10 cellular contexts compared by ENCODE assay signal in the genomic region with DNA sequence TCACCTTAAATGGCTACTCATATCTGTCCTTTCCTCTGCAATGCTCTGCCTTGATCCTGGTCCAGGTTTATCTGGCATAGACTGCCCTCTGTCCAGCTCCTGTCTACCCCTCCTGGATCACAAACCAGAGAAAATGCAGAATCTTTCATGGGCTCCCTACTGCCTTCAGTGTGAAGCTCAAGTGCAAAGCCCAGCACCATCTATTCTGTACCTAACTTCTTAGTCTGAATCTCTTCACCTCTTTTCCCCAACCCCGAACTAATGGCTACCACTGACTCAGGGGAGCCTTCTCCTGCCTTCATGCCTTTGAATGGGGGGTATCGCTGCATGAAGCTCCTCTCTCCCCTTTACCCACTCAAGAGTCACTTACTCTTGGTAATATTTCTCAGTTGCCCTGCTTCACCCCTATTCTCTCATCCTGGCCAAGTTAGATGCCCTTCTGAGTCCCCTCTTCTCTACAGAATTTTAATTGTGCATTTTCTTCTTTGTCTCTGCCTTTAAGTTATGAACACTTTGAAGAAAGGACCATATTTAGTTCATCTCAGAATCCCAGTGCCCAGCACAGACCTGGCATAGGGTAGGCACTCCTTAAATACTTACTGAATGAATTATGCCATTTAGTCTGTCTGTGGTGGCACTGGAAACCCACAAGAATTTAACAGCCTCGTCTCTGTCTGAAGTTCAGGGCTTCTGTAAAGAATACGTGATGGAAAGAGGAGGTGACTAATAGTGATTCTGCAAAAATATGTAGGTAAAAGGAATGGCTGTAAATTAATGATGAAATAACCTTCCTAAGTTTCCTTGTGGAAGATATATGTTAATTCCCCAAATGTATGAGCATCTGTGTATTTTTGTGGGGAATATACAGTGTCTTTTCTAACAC.
DNase-seq lines count a peak whose midpoint lies in the region; ATAC-seq and TF ChIP-seq lines count a peak whose summit lies in the region.
"Had no signal": no experiment of that assay in that cellular context is flagged by ENCODE, and none has a peak within 500 bp of the region (broad histone marks: within the 10 kb centered on the region; RNA-seq: fewer than 3 reads in every experiment).

No MANE protein-coding gene starts in this region.

- H3K27ac ChIP-seq in lower lobe of right lung (no peak overlapping the region), upper lobe of left lung (no peak overlapping the region)
- H3K27ac ChIP-seq: SK-N-MC had no signal

- CTCF ChIA-PET in activated CD8-positive, alpha-beta T cell treated with anti-CD3 and anti-CD28 coated beads for 36 hours (lab: Charles Lee), result interaction anchor here (0.6 to 1.8 kb wide), 3 partner anchors 23 to 238 kb away, joined by 3 to 5 read pairs (median 4); no protein-coding TSS in a partner anchor

- H3K4me3 Mint-ChIP-seq in activated CD8-positive, alpha-beta T cell treated with anti-CD3 and anti-CD28 coated beads for 36 hours, result peak overlapping the region; percentile 51

- H3K27me3 ChIP-seq in lower lobe of right lung (ENCODE audit: low read depth) (no peaks in the 10 kb centered on the region), upper lobe of left lung (no peaks in the 10 kb centered on the region)

- POLR2A ChIA-PET in activated CD8-positive, alpha-beta T cell treated with anti-CD3 and anti-CD28 coated beads for 36 hours (lab: Charles Lee), result interaction anchor here (0.6 to 2.1 kb wide), 9 partner anchors 10 to 191 kb away, joined by 3 to 8 read pairs (median 3); a partner anchor contains a TSS

- no peaks in the 10 kb centered on the region for H3K9me3 ChIP-seq in lower lobe of right lung
- no peaks in the 10 kb centered on the region for H3K9me3 ChIP-seq in upper lobe of left lung

- TF ChIP-seq EP300 in upper lobe of left lung (IDR thresholded peaks at IDR 0.05), result no peak

- H3K36me3 ChIP-seq in lower lobe of right lung (no peaks in the 10 kb centered on the region), upper lobe of left lung (no peaks in the 10 kb centered on the region)

- peaks cover 66% of the 10 kb centered on the region for H3K4me1 Mint-ChIP-seq in activated CD8-positive, alpha-beta T cell treated with anti-CD3 and anti-CD28 coated beads for 36 hours (ENCODE audit: low read depth)

- no peak for TF ChIP-seq POLR2A in upper lobe of left lung (IDR thresholded peaks at IDR 0.05)

- 61 to 74% methylated on average over 4 of the region's 4 CpGs for WGBS in upper lobe of left lung, 2 donors

- no peaks in the 10 kb centered on the region for H3K27me3 Mint-ChIP-seq in activated CD8-positive, alpha-beta T cell treated with anti-CD3 and anti-CD28 coated beads for 36 hours

- H3K4me3 ChIP-seq in AG10803 (ENCODE audit: low read length) (no peak overlapping the region), lower lobe of right lung (no peak overlapping the region), upper lobe of left lung (no peak overlapping the region)
- H3K4me3 ChIP-seq: SK-N-MC had no signal

- intact Hi-C loops in activated CD8-positive, alpha-beta T cell treated with anti-CD3 and anti-CD28 coated beads for 36 hours (cut with micrococcal nuclease), result loop anchor here (5.0 kb wide), 2 partner anchors 36 to 49 kb away; no protein-coding TSS in a partner anchor
- intact Hi-C loops in lower lobe of right lung (cut with DNase I), result no loop called here

- H3K4me1 ChIP-seq in lower lobe of right lung (no peaks in the 10 kb centered on the region), upper lobe of left lung (peaks cover 0 to 4% (median 1%) of the 10 kb centered on the region in 4 donors)

- peak; percentile 77 for ATAC-seq in activated CD8-positive, alpha-beta T cell treated with anti-CD3 and anti-CD28 coated beads for 36 hours
- ATAC-seq in lower lobe of right lung (no peak), upper lobe of left lung (ENCODE audit: low FRiP score in 2 of 2) (no peak)

- peak overlapping the region; percentile 84 for H3K27ac Mint-ChIP-seq in activated CD8-positive, alpha-beta T cell treated with anti-CD3 and anti-CD28 coated beads for 36 hours

- no peak for TF ChIP-seq CTCF in AG10803 (conservative IDR thresholded peaks at IDR 0.05; ENCODE audit: low read length)
- no peak for TF ChIP-seq CTCF in activated CD8-positive, alpha-beta T cell treated with anti-CD3 and anti-CD28 coated beads for 36 hours (IDR thresholded peaks at IDR 0.05)
- TF ChIP-seq CTCF in lower lobe of right lung (IDR thresholded peaks at IDR 0.05), result no peak
- no peak for TF ChIP-seq CTCF in upper lobe of left lung (IDR thresholded peaks at IDR 0.05)

- DNase-seq in AG10803 (ENCODE audit: low read depth) (peak; percentile 91), HT-29 (ENCODE audit: low spot score) (peak; percentile 90), hepatic stellate cell (ENCODE audit: low spot score) (peak; percentile 29), NK-92 (lab: John Stamatoyannopoulos, UW; ENCODE audit: unreplicated experiment) (no peak), lower lobe of right lung (no peak), upper lobe of left lung (no peak), middle frontal gyrus (ENCODE audit: extremely low spot score, low spot score) (no peak)
- peak; percentile 70 for DNase-seq in activated CD8-positive, alpha-beta T cell treated with anti-CD3 and anti-CD28 coated beads for 36 hours
- DNase-seq: cerebellar nuclear complex had no signal

- H3K36me3 Mint-ChIP-seq in activated CD8-positive, alpha-beta T cell treated with anti-CD3 and anti-CD28 coated beads for 36 hours (ENCODE audit: low read depth), result peaks cover 1% of the 10 kb centered on the region

- H3K9me3 Mint-ChIP-seq in activated CD8-positive, alpha-beta T cell treated with anti-CD3 and anti-CD28 coated beads for 36 hours, result peaks cover 6% of the 10 kb centered on the region

Comparison
In these comparisons a context has a peak if more than half of its experiments do, and no peak if none do; other contexts are left out.
1. DNase-seq: peak in AG10803 (single experiment), HT-29 (single experiment), activated CD8-positive, alpha-beta T cell treated with anti-CD3 and anti-CD28 coated beads for 36 hours (single experiment) and hepatic stellate cell (single experiment); none in NK-92 (single experiment), lower lobe of right lung (single experiment), upper lobe of left lung (0 of 2) and middle frontal gyrus (single experiment).